ENCODE assay signal across 12 cellular contexts in the genomic region with DNA sequence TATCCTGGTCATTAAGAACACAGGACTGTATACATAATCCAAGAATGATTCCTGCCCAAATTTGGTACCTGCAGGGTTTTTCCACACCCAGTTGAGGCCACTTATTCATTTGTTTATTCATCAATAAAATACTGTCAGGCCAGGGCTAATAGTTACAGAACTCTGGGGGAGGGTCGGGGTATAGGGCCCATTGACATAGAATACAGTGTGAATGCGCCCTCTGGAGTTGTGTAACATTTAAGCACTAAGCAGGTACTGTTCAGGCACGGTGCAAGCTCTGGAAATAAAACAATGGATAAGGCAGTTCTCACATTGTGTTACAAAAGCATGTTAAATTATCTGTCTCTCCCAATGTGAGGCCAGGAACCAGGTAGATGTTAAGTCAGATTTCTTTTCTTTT. TPM values are rescaled to one million over a fixed set of nuclear protein-coding genes. Genes with fewer than 3 reads are reported as not detected.
DNase-seq lines count a peak whose midpoint lies in the region; ATAC-seq, FAIRE-seq and TF ChIP-seq lines count a peak whose summit lies in the region.
"Had no signal": no experiment of that assay in that cellular context is flagged by ENCODE, and none has a peak within 500 bp of the region (broad histone marks: within the 10 kb centered on the region; RNA-seq: fewer than 3 reads in every experiment).

No MANE protein-coding gene starts in this region.

- H3K9me3 ChIP-seq in Caco-2: no peaks in the 10 kb centered on the region

- no peaks in the 10 kb centered on the region for H3K36me3 Mint-ChIP-seq in Caco-2 (ENCODE audit: insufficient read depth, unreplicated experiment)

- no peak overlapping the region for H3K4me3 Mint-ChIP-seq in Caco-2 (ENCODE audit: unreplicated experiment)
- H3K4me3 Mint-ChIP-seq: T-helper 17 cell had no signal

- H3K9me3 Mint-ChIP-seq in Caco-2 (ENCODE audit: unreplicated experiment): no peaks in the 10 kb centered on the region

- no peak overlapping the region for H3K4me3 ChIP-seq in Caco-2 (ENCODE audit: low read depth, low read length)
- H3K4me3 ChIP-seq: GM23248 had no signal

- no peak overlapping the region for H3K27ac Mint-ChIP-seq in Caco-2 (ENCODE audit: unreplicated experiment)
- H3K27ac Mint-ChIP-seq: T-helper 17 cell had no signal

- no peak for TF ChIP-seq POLR2A in H54 (IDR thresholded peaks at IDR 0.05; ENCODE audit: low read depth, low read length)

- FAIRE-seq in H54 (lab: Jason Lieb, UNC): no peak

- peaks cover 7% of the 10 kb centered on the region for H3K4me1 Mint-ChIP-seq in Caco-2 (ENCODE audit: low read depth, unreplicated experiment)
- H3K4me1 Mint-ChIP-seq: T-helper 17 cell had no signal

- peak in 1 of 2 experiments; percentile 32 for TF ChIP-seq CTCF in Caco-2 (IDR thresholded peaks at IDR 0.05; ENCODE audit: insufficient read depth in 1 of 2, low read depth in 1 of 2, low read length in 1 of 2, severe bottlenecking in 1 of 2, unreplicated experiment in 1 of 2)

- POLR2A ChIA-PET in Caco-2 (lab: Charles Lee): no interaction called here

- H3K27me3 Mint-ChIP-seq in Caco-2 (ENCODE audit: insufficient read depth, unreplicated experiment): no peaks in the 10 kb centered on the region
- H3K27me3 Mint-ChIP-seq: T-helper 17 cell had no signal

- DNase-seq in Caco-2: peak; percentile 38 to 46
- peak; percentile 34 for DNase-seq in NCI-H2081 treated with DMSO at 0.1 percent for 48 hours (lab: John Stamatoyannopoulos, UW)
- DNase-seq in dermis blood vessel endothelial cell: peak; percentile 39
- no peak for DNase-seq in activated CD4-positive, alpha-beta T cell treated with anti-CD3 and anti-CD28 coated beads, Interleukin-2, amount 50 U/mL, for 48 hours
- no peak for DNase-seq in H54 (ENCODE audit: insufficient read length, low spot score)
- DNase-seq: activated naive CD4-positive, alpha-beta T cell treated with Interleukin-2 at 50 U/mL for 16 hours; GF-D8; GM23248; T-helper 17 cell had no signal

- CTCF ChIA-PET in Caco-2 (lab: Charles Lee): no interaction called here

- no peaks in the 10 kb centered on the region for H3K4me1 ChIP-seq in Caco-2

- no peaks in the 10 kb centered on the region for H3K27me3 ChIP-seq in Caco-2 (replicated peaks; ENCODE audit: control insufficient read depth, insufficient read depth, low read length)

- intact Hi-C loops in Caco-2 (cut with micrococcal nuclease; ENCODE audit: unreplicated experiment): loop anchor here (2.0 kb wide), 1 partner anchor 31 kb away; a partner anchor contains a TSS

- H3K36me3 ChIP-seq in Caco-2 (ENCODE audit: control insufficient read depth, insufficient read depth, low read length): no peaks in the 10 kb centered on the region

- no TSS peak for BruUV-seq in Caco-2 (replicated peaks; lab: Mats Ljungman, UMichigan)

- ATAC-seq in GM19463 (IDR thresholded peaks at IDR 0.05; ENCODE audit: unreplicated experiment): peak; percentile 54
- ATAC-seq in GM21529 (IDR thresholded peaks at IDR 0.05; ENCODE audit: unreplicated experiment): no peak
- ATAC-seq in HG03159 (IDR thresholded peaks at IDR 0.05; ENCODE audit: unreplicated experiment): no peak
- ATAC-seq: T-helper 17 cell had no signal

RNA-seq across cellular contexts. Expression of a gene that starts 30.8 kb away (rescaled TPM):
- total RNA-seq in Caco-2 (2022): 53.2 and 65.8 TPM in 2 replicates
- total RNA-seq in dermis blood vessel endothelial cell: 52.4 and 85.2 TPM in 2 replicates

RNA-seq across cellular contexts. Expression of a gene that starts 53.5 kb away (rescaled TPM):
- 1,868 and 1,919 TPM in 2 replicates for total RNA-seq in Caco-2 (2022)
- total RNA-seq in dermis blood vessel endothelial cell: 1,744 and 3,064 TPM in 2 replicates

Comparison
In these comparisons a context has a peak if more than half of its experiments do, and no peak if none do; other contexts are left out.
1. DNase-seq: peak in Caco-2 (2 of 2), NCI-H2081 treated with DMSO at 0.1 percent for 48 hours (single experiment) and dermis blood vessel endothelial cell (single experiment); none in activated CD4-positive, alpha-beta T cell treated with anti-CD3 and anti-CD28 coated beads, Interleukin-2, amount 50 U/mL, for 48 hours (0 of 2) and H54 (single experiment).